In genomic region chr12:81809829-81810595, GRCh38 we compare ENCODE assay signal across 13 cellular contexts. TPM values are rescaled to one million over a fixed set of nuclear protein-coding genes. Genes with fewer than 3 reads are reported as not detected.
DNase-seq lines count a peak whose midpoint lies in the region; ATAC-seq, FAIRE-seq and TF ChIP-seq lines count a peak whose summit lies in the region.
"Had no signal": no experiment of that assay in that cellular context is flagged by ENCODE, and none has a peak within 500 bp of the region (broad histone marks: within the 10 kb centered on the region; RNA-seq: fewer than 3 reads in every experiment).

No MANE protein-coding gene starts in this region.

- peaks cover 9% of the 10 kb centered on the region; the same call in 1 of the 3 replicates for H3K4me1 Mint-ChIP-seq in GM23338

- H3K4me1 ChIP-seq in skeletal muscle tissue (ENCODE audit: control insufficient read depth in 3 of 3, insufficient read depth in 3 of 3, low read length in 3 of 3) = no peaks in the 10 kb centered on the region
- H3K4me1 ChIP-seq in GM23338 (ENCODE audit: insufficient read depth) = no peaks in the 10 kb centered on the region
- H3K4me1 ChIP-seq in small intestine (ENCODE audit: control insufficient read depth in 2 of 2, insufficient read depth in 1 of 2, low read depth in 1 of 2, low read length in 1 of 2) = no peaks in the 10 kb centered on the region
- H3K4me1 ChIP-seq: A549, colonic mucosa had no signal

- H3K27me3 Mint-ChIP-seq in GM23338 (ENCODE audit: insufficient read depth, low read depth, poor library complexity) = no peaks in the 10 kb centered on the region

- H3K4me3 Mint-ChIP-seq in GM23338 = no peak overlapping the region

- H3K4me2 ChIP-seq in GM23338 = no peak overlapping the region
- H3K4me2 ChIP-seq: A549 had no signal

- H3K9me2 ChIP-seq in GM23338 (ENCODE audit: insufficient read depth) = peaks cover 13% of the 10 kb centered on the region; the same call in 1 of the 2 replicates

- H3K27me3 ChIP-seq in skeletal muscle tissue (ENCODE audit: control insufficient read depth in 3 of 3, insufficient read depth in 3 of 3, low read length in 3 of 3) = no peaks in the 10 kb centered on the region
- H3K27me3 ChIP-seq in GM23338 (ENCODE audit: insufficient read depth) = no peaks in the 10 kb centered on the region
- no peaks in the 10 kb centered on the region for H3K27me3 ChIP-seq in small intestine (ENCODE audit: control insufficient read depth in 2 of 2, insufficient read depth in 2 of 2, low read length in 2 of 2)
- H3K27me3 ChIP-seq: colonic mucosa had no signal

- H3K36me3 ChIP-seq in skeletal muscle tissue (ENCODE audit: control insufficient read depth in 3 of 3, insufficient read depth in 3 of 3, low read length in 3 of 3) (no peaks in the 10 kb centered on the region), GM23338 (ENCODE audit: insufficient read depth) (no peaks in the 10 kb centered on the region), small intestine (ENCODE audit: control insufficient read depth in 2 of 2, insufficient read depth in 2 of 2, low read length in 2 of 2) (no peaks in the 10 kb centered on the region)
- H3K36me3 ChIP-seq: colonic mucosa had no signal

- ATAC-seq in HG02798 (IDR thresholded peaks at IDR 0.05; ENCODE audit: poor library complexity, unreplicated experiment) = peak; percentile 64
- ATAC-seq in GM23338 = no peak
- ATAC-seq: A549 had no signal

- 31 to 37% (median 35%) methylated on average over 4 of the region's 4 CpGs for WGBS in small intestine, 3 donors

- no peak overlapping the region for H3K4me3 ChIP-seq in skeletal muscle tissue (ENCODE audit: low read length in 3 of 3)
- H3K4me3 ChIP-seq in GM23338 = no peak overlapping the region
- no peak overlapping the region for H3K4me3 ChIP-seq in small intestine (ENCODE audit: low read depth in 1 of 2, low read length in 2 of 2)
- H3K4me3 ChIP-seq: A549, colonic mucosa had no signal

- no peaks in the 10 kb centered on the region for H3K79me2 ChIP-seq in GM23338 (replicated peaks; ENCODE audit: insufficient read depth)

- H3K27ac ChIP-seq in skeletal muscle tissue (ENCODE audit: low read depth, low read length) (peak overlapping the region; percentile 7), GM23338 (ENCODE audit: low read depth) (no peak overlapping the region), small intestine (ENCODE audit: low read depth in 1 of 2, low read length in 1 of 2) (no peak overlapping the region)
- H3K27ac ChIP-seq: A549, colonic mucosa, VCaP had no signal

- FAIRE-seq in small intestine (lab: Jason Lieb, UNC) = no peak
- FAIRE-seq: A549 had no signal

- no peaks in the 10 kb centered on the region for H3F3A ChIP-seq in GM23338 (replicated peaks; ENCODE audit: low read depth)

- H3K36me3 Mint-ChIP-seq in GM23338 (ENCODE audit: low read depth) = no peaks in the 10 kb centered on the region

- H3K9me3 ChIP-seq in skeletal muscle tissue (ENCODE audit: control insufficient read depth in 3 of 3, low read length in 3 of 3) (peaks cover 0 to 3% (median 0%) of the 10 kb centered on the region in 3 donors), small intestine (ENCODE audit: control insufficient read depth, low read depth) (no peaks in the 10 kb centered on the region)
- H3K9me3 ChIP-seq: colonic mucosa had no signal

- no peak overlapping the region for H3K27ac Mint-ChIP-seq in GM23338

- no peak overlapping the region for H3K9ac ChIP-seq in skeletal muscle tissue (ENCODE audit: low read depth in 1 of 3, low read length in 3 of 3)

- no peak for TF ChIP-seq CTCF in GM23338 (conservative IDR thresholded peaks at IDR 0.05; ENCODE audit: low read depth in 2 of 2)

- H3K9me3 Mint-ChIP-seq in GM23338 = peaks cover 2% of the 10 kb centered on the region; the same call in 1 of the 3 replicates

- no peak overlapping the region for H2AFZ ChIP-seq in GM23338

- H4K20me1 ChIP-seq in GM23338 (replicated peaks; ENCODE audit: insufficient read depth) = no peaks in the 10 kb centered on the region

- DNase-seq in SKM-1 treated with dmso at 0.1 percent for 144 hours (lab: John Stamatoyannopoulos, UW; ENCODE audit: unreplicated experiment) = peak; percentile 35
- no peak for DNase-seq in SKM-1 (lab: John Stamatoyannopoulos, UW; ENCODE audit: unreplicated experiment)
- DNase-seq in NCI-H69 (lab: John Stamatoyannopoulos, UW) = peak; percentile 18
- DNase-seq in GM23338 (ENCODE audit: low spot score) = no peak
- no peak for DNase-seq in small intestine
- DNase-seq in NCI-H1930 (lab: John Stamatoyannopoulos, UW) = no peak
- DNase-seq: colonic mucosa, NCI-H2029 had no signal

TF ChIP-seq in GM23338, 12 proteins besides CTCF, POLR2A, EP300 and RAD21 (continues in another document):
- TF ChIP-seq ZNF331 (CRISPR knock-in tag; IDR thresholded peaks at IDR 0.05; ENCODE audit: low read depth) = no peak
- TF ChIP-seq NANOG (IDR thresholded peaks at IDR 0.05; ENCODE audit: borderline replicate concordance) = no peak
- no peak for TF ChIP-seq ZNF462 (CRISPR knock-in tag; IDR thresholded peaks at IDR 0.05)

RNA-seq across cellular contexts. Expression of gene PPFIA2, which starts 50.9 kb away (rescaled TPM):
- 1.0 TPM for total RNA-seq in skeletal muscle tissue
- 5.9 and 7.2 TPM in 2 replicates for total RNA-seq in GM23338 (2014; rRNA removed; shearing (Covaris generic))
- polyA plus RNA-seq in GM23338 (2016; fragmentation: Nextera tagmentation; extraction: Ambion mirVana) (3.0 and 5.4 TPM in 2 replicates), small intestine (under 1 TPM in 1 of 3 donors, not detected in 2; 0.55 TPM)
- total RNA-seq: lung microvascular endothelial cell had no signal
- polyA plus RNA-seq: A549 had no signal

Comparison
In these comparisons a context has a peak if more than half of its experiments do, and no peak if none do; other contexts are left out.
1. DNase-seq: peak in SKM-1 treated with dmso at 0.1 percent for 144 hours (single experiment) and NCI-H69 (single experiment); none in SKM-1 (single experiment), GM23338 (single experiment), small intestine (single experiment) and NCI-H1930 (0 of 2).